Comparison of ENCODE assay signal across 9 cellular contexts in genomic region chr18:56645415-56646016, GRCh38. TPM values are rescaled to one million over a fixed set of nuclear protein-coding genes. Genes with fewer than 3 reads are reported as not detected.
DNase-seq lines count a peak whose midpoint lies in the region; ATAC-seq and TF ChIP-seq lines count a peak whose summit lies in the region.
"Had no signal": no experiment of that assay in that cellular context is flagged by ENCODE, and none has a peak within 500 bp of the region (broad histone marks: within the 10 kb centered on the region; RNA-seq: fewer than 3 reads in every experiment).

No MANE protein-coding gene starts in this region.

- H3K36me3 ChIP-seq in OCI-LY3 (replicated peaks; ENCODE audit: low read depth, low read length) (no peaks in the 10 kb centered on the region), tibial artery (no peaks in the 10 kb centered on the region)

- H3K27ac ChIP-seq in 22Rv1 (no peak overlapping the region), OCI-LY3 (ENCODE audit: low read length) (no peak overlapping the region), tibial artery (no peak overlapping the region)

- ATAC-seq in GM18861 (IDR thresholded peaks at IDR 0.05; ENCODE audit: unreplicated experiment) (no peak), HG02678 (IDR thresholded peaks at IDR 0.05; ENCODE audit: unreplicated experiment) (no peak)

- DNase-seq in GM03348 (ENCODE audit: low spot score): peak; percentile 6
- peak in 1 of 2 donors; percentile 39 for DNase-seq in foreskin fibroblast
- no peak for DNase-seq in posterior vena cava (ENCODE audit: low spot score)
- DNase-seq in tibial artery: no peak
- DNase-seq: stimulated activated CD4-positive, alpha-beta T cell treated with anti-CD3 and anti-CD28 coated beads, Interleukin-4, amount 100 ng/mL, for 24 hours had no signal

- H3K4me3 ChIP-seq in OCI-LY3 (ENCODE audit: low read length) (peak overlapping the region; percentile 69), foreskin fibroblast (ENCODE audit: low read depth in 1 of 2, low read length in 2 of 2) (no peak overlapping the region), tibial artery (no peak overlapping the region)

- peak overlapping the region; percentile 71 for H3K4me2 ChIP-seq in OCI-LY3 (ENCODE audit: low read length)

- no peaks in the 10 kb centered on the region for H3K27me3 ChIP-seq in OCI-LY3 (ENCODE audit: low read depth, low read length)
- H3K27me3 ChIP-seq in tibial artery: no peaks in the 10 kb centered on the region

- H3K9me3 ChIP-seq in OCI-LY3 (ENCODE audit: insufficient read depth, low read length): no peaks in the 10 kb centered on the region
- no peaks in the 10 kb centered on the region for H3K9me3 ChIP-seq in tibial artery

- H3K79me2 ChIP-seq in OCI-LY3 (ENCODE audit: low read length): no peaks in the 10 kb centered on the region

- peak overlapping the region; percentile 88 for H2AFZ ChIP-seq in OCI-LY3 (ENCODE audit: low read depth, low read length)

- TF ChIP-seq CTCF in 22Rv1 (IDR thresholded peaks at IDR 0.05): peak; percentile 84
- TF ChIP-seq CTCF in OCI-LY3 (IDR thresholded peaks at IDR 0.05; ENCODE audit: low read depth, low read length): peak; percentile 94
- TF ChIP-seq CTCF in foreskin fibroblast (IDR thresholded peaks at IDR 0.05; ENCODE audit: low read depth, low read length): peak; percentile 33
- no peak for TF ChIP-seq CTCF in tibial artery (IDR thresholded peaks at IDR 0.05)

- H4K20me1 ChIP-seq in OCI-LY3 (ENCODE audit: insufficient read depth, low read length): no peaks in the 10 kb centered on the region

- intact Hi-C loops in posterior vena cava (cut with DNase I) (no loop called here), tibial artery (cut with DNase I; ENCODE audit: low total_unique reads) (no loop called here)

- H3K4me1 ChIP-seq in OCI-LY3 (ENCODE audit: low read length): peaks cover 11% of the 10 kb centered on the region
- H3K4me1 ChIP-seq in tibial artery: peaks cover 0 to under 1% (median 0%) of the 10 kb centered on the region in 4 donors

- peak overlapping the region; percentile 30 for H3K9ac ChIP-seq in OCI-LY3 (ENCODE audit: low read length)

RNA-seq across cellular contexts. Expression of gene WDR7, which starts 5.6 kb away (rescaled TPM):
- 10 to 100 TPM; 24.9 to 27.3 TPM for total RNA-seq in posterior vena cava

RNA-seq across cellular contexts. Expression of gene TXNL1, which starts 7.1 kb away (rescaled TPM):
- 10 to 100 TPM; 55.1 to 65.7 TPM for total RNA-seq in posterior vena cava

Comparison
In these comparisons a context has a peak if more than half of its experiments do, and no peak if none do; other contexts are left out.
1. CTCF ChIP-seq: peak in 22Rv1 (single experiment), OCI-LY3 (single experiment) and foreskin fibroblast (single experiment); none in tibial artery (0 of 2).